ENCODE assay signal across 8 cellular contexts in genomic region chr6:17865798-17866725, GRCh38.
DNase-seq lines count a peak whose midpoint lies in the region; ATAC-seq and TF ChIP-seq lines count a peak whose summit lies in the region.

No MANE protein-coding gene starts in this region.

- H3K27ac ChIP-seq in left lung: peak overlapping the region; percentile 16 to 48
- peak overlapping the region; percentile 3 for H3K27ac ChIP-seq in thymus (ENCODE audit: low read depth)
- H3K27ac ChIP-seq in CD4-positive, alpha-beta memory T cell (ENCODE audit: low read depth, low read length): no peak overlapping the region

- peak; percentile 18; the same call in 1 of the 2 replicates for TF ChIP-seq RAD21 in Ishikawa (IDR thresholded peaks at IDR 0.05; ENCODE audit: low read depth)

- no peaks in the 10 kb centered on the region for H3K27me3 ChIP-seq in left lung
- H3K27me3 ChIP-seq in thymus (ENCODE audit: control insufficient read depth, insufficient read depth): no peaks in the 10 kb centered on the region
- H3K27me3 ChIP-seq in CD4-positive, alpha-beta memory T cell (ENCODE audit: insufficient read depth, low read length): no peaks in the 10 kb centered on the region

- no peaks in the 10 kb centered on the region for H3K9me3 Mint-ChIP-seq in CD4-positive, alpha-beta memory T cell

- no peaks in the 10 kb centered on the region for H3K36me3 Mint-ChIP-seq in CD4-positive, alpha-beta memory T cell

- H3K4me3 Mint-ChIP-seq in CD4-positive, alpha-beta memory T cell: no peak overlapping the region

- H3K4me3 ChIP-seq in left lung (no peak overlapping the region), thymus (ENCODE audit: low read length) (no peak overlapping the region)
- H3K4me3 ChIP-seq in CD4-positive, alpha-beta memory T cell (ENCODE audit: low read length in 2 of 2): no peak overlapping the region

- ATAC-seq in left lung (peak; percentile 86), GM18519 (IDR thresholded peaks at IDR 0.05; ENCODE audit: low FRiP score, unreplicated experiment) (no peak), GM21825 (IDR thresholded peaks at IDR 0.05; ENCODE audit: unreplicated experiment) (no peak)

- H3K27me3 Mint-ChIP-seq in CD4-positive, alpha-beta memory T cell: peaks cover 5 to 12% of the 10 kb centered on the region in 2 donors

- CTCF ChIA-PET in CD4-positive, alpha-beta memory T cell (lab: Charles Lee; ENCODE audit: partially characterized antibody): no interaction called here

- H3K4me1 ChIP-seq in left lung (peaks cover 11 to 16% of the 10 kb centered on the region in 2 donors), thymus (ENCODE audit: control insufficient read depth, insufficient read depth, low read length) (no peaks in the 10 kb centered on the region)
- no peaks in the 10 kb centered on the region for H3K4me1 ChIP-seq in CD4-positive, alpha-beta memory T cell (ENCODE audit: insufficient read depth, low read length)

- intact Hi-C loops in left lung (cut with DNase I): no loop called here
- intact Hi-C loops in CD4-positive, alpha-beta memory T cell (cut with micrococcal nuclease): no loop called here

- peak; percentile 82 for DNase-seq in dedifferentiated amniotic fluid mesenchymal stem cell (ENCODE audit: extremely low spot score)
- DNase-seq in left lung: peak in 1 of 2 donors; percentile 68
- no peak for DNase-seq in CD4-positive, alpha-beta memory T cell
- DNase-seq in 8988T: no peak

- H3K9me3 ChIP-seq in left lung (no peaks in the 10 kb centered on the region), thymus (ENCODE audit: control insufficient read depth) (no peaks in the 10 kb centered on the region)
- H3K9me3 ChIP-seq in CD4-positive, alpha-beta memory T cell (ENCODE audit: control insufficient read depth in 1 of 2, low read length in 2 of 2): no peaks in the 10 kb centered on the region

- 95% methylated on average over 6 of the region's 6 CpGs for WGBS in thymus

- peak; percentile 78 for TF ChIP-seq EP300 in Ishikawa (IDR thresholded peaks at IDR 0.05; ENCODE audit: borderline replicate concordance)

- H3K36me3 ChIP-seq in left lung (no peaks in the 10 kb centered on the region), thymus (ENCODE audit: control insufficient read depth, insufficient read depth) (no peaks in the 10 kb centered on the region)
- no peaks in the 10 kb centered on the region for H3K36me3 ChIP-seq in CD4-positive, alpha-beta memory T cell (ENCODE audit: insufficient read depth, low read length)

- TF ChIP-seq CTCF in left lung (IDR thresholded peaks at IDR 0.05): no peak

- no peaks in the 10 kb centered on the region for H3K4me1 Mint-ChIP-seq in CD4-positive, alpha-beta memory T cell

- POLR2A ChIA-PET in CD4-positive, alpha-beta memory T cell (lab: Charles Lee; ENCODE audit: partially characterized antibody): no interaction called here

- H3K27ac Mint-ChIP-seq in CD4-positive, alpha-beta memory T cell: no peak overlapping the region

TF ChIP-seq in Ishikawa, 13 proteins besides CTCF, POLR2A, EP300 and RAD21:
- TF ChIP-seq TEAD4 (IDR thresholded peaks at IDR 0.05) (peak; percentile 75), FOXM1 (IDR thresholded peaks at IDR 0.05; ENCODE audit: borderline replicate concordance, low read depth) (0 out of 2 replicates have a peak, but pooled peaks have one; percentile 30), NFIC (IDR thresholded peaks at IDR 0.05) (peak; percentile 44), EGR1 (IDR thresholded peaks at IDR 0.05) (no peak), ZBTB7A (IDR thresholded peaks at IDR 0.05; ENCODE audit: low read depth) (no peak), TAF1 (IDR thresholded peaks at IDR 0.05; ENCODE audit: low read depth) (no peak), TCF12 (IDR thresholded peaks at IDR 0.05; ENCODE audit: low read depth) (peak; percentile 74), YY1 (IDR thresholded peaks at IDR 0.05; ENCODE audit: low read depth) (peak; percentile 60), CEBPB (IDR thresholded peaks at IDR 0.05) (peak; percentile 62), CREB1 (IDR thresholded peaks at IDR 0.05; ENCODE audit: low read depth) (no peak)
- TF ChIP-seq, protein P1, sequence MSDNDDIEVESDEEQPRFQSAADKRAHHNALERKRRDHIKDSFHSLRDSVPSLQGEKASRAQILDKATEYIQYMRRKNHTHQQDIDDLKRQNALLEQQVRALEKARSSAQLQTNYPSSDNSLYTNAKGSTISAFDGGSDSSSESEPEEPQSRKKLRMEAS (IDR thresholded peaks at IDR 0.05): peak; percentile 81
- TF ChIP-seq, protein P2, sequence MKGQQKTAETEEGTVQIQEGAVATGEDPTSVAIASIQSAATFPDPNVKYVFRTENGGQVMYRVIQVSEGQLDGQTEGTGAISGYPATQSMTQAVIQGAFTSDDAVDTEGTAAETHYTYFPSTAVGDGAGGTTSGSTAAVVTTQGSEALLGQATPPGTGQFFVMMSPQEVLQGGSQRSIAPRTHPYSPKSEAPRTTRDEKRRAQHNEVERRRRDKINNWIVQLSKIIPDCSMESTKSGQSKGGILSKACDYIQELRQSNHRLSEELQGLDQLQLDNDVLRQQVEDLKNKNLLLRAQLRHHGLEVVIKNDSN (IDR thresholded peaks at IDR 0.05): peak; percentile 24; the same call in 1 of the 2 replicates
- TF ChIP-seq, protein P3, sequence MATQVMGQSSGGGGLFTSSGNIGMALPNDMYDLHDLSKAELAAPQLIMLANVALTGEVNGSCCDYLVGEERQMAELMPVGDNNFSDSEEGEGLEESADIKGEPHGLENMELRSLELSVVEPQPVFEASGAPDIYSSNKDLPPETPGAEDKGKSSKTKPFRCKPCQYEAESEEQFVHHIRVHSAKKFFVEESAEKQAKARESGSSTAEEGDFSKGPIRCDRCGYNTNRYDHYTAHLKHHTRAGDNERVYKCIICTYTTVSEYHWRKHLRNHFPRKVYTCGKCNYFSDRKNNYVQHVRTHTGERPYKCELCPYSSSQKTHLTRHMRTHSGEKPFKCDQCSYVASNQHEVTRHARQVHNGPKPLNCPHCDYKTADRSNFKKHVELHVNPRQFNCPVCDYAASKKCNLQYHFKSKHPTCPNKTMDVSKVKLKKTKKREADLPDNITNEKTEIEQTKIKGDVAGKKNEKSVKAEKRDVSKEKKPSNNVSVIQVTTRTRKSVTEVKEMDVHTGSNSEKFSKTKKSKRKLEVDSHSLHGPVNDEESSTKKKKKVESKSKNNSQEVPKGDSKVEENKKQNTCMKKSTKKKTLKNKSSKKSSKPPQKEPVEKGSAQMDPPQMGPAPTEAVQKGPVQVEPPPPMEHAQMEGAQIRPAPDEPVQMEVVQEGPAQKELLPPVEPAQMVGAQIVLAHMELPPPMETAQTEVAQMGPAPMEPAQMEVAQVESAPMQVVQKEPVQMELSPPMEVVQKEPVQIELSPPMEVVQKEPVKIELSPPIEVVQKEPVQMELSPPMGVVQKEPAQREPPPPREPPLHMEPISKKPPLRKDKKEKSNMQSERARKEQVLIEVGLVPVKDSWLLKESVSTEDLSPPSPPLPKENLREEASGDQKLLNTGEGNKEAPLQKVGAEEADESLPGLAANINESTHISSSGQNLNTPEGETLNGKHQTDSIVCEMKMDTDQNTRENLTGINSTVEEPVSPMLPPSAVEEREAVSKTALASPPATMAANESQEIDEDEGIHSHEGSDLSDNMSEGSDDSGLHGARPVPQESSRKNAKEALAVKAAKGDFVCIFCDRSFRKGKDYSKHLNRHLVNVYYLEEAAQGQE (IDR thresholded peaks at IDR 0.05; ENCODE audit: low read depth): no peak
